24 cellular contexts compared by ENCODE assay signal in the genomic region with DNA sequence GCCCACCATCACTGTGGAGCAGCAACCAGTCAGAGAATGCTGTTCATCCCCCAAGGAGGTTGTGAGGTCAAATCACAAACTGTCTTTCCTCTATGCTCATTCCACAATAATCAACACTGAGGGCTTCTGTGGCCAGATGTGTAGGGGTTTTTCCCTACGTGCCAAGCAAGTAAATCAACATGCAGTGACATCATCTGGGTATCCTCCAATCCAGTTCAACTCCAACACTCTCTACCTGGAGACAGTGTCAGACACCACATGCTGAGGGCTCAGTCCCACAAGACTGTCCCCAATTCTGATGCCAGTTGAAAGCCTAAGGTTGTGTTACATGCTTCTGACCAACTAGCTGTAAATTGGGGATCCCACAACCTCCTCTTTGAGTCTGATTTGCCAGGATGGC. TPM values are rescaled to one million over a fixed set of nuclear protein-coding genes. Genes with fewer than 3 reads are reported as not detected.
DNase-seq lines count a peak whose midpoint lies in the region; ATAC-seq, FAIRE-seq and TF ChIP-seq lines count a peak whose summit lies in the region.
"Had no signal": no experiment of that assay in that cellular context is flagged by ENCODE, and none has a peak within 500 bp of the region (broad histone marks: within the 10 kb centered on the region; RNA-seq: fewer than 3 reads in every experiment).

No MANE protein-coding gene starts in this region.

- no peak overlapping the region for H3K4me3 ChIP-seq in HepG2 (replicated peaks in 1 of 3; ENCODE audit: insufficient read depth in 1 of 3, low read depth in 2 of 3, low read length in 3 of 3)
- H3K4me3 ChIP-seq in right lobe of liver, result no peak overlapping the region
- H3K4me3 ChIP-seq in bronchial epithelial cell (ENCODE audit: low read depth, low read length), result no peak overlapping the region
- H3K4me3 ChIP-seq: A549, BLaER1, GM23248, K562, Peyer's patch had no signal

- H3K4me2 ChIP-seq in HepG2 (ENCODE audit: low read depth, low read length), result no peak overlapping the region
- H3K4me2 ChIP-seq: A549, BLaER1 had no signal

- CTCF ChIA-PET in HepG2 (lab: Yijun Ruan, JAX; ENCODE audit: low intra/inter-chr PET ratio, low total read pairs) (no interaction called here), RWPE1 (lab: Yijun Ruan, JAX) (no interaction called here)

- peaks cover 13% of the 10 kb centered on the region for H3K4me1 ChIP-seq in HepG2 (ENCODE audit: insufficient read depth, low read length)
- H3K4me1 ChIP-seq in right lobe of liver, result no peaks in the 10 kb centered on the region
- H3K4me1 ChIP-seq: A549, Peyer's patch had no signal

- DNase-seq in HepG2 (ENCODE audit: low spot score) (no peak), right lobe of liver (no peak), bronchial epithelial cell (ENCODE audit: low read depth) (peak; percentile 50), kidney tubule cell (ENCODE audit: low spot score) (peak; percentile 36), type B pancreatic cell (ENCODE audit: extremely low spot score, unreplicated experiment) (no peak), RWPE1 (ENCODE audit: low spot score) (no peak), AG08395 (ENCODE audit: low spot score) (no peak)
- DNase-seq: CD4-positive, alpha-beta memory T cell; DMS79 treated with DMSO at 0.1 percent for 48 hours; GM23248; NCI-H1092 treated with DMSO at 0.1 percent for 48 hours; NCI-H146; NCI-H2029 treated with DMSO at 0.1 percent for 48 hours; NCI-H2171; NCI-H526 treated with DMSO at 0.1 percent for 48 hours; Peyer's patch had no signal

- H3K27me3 ChIP-seq in HepG2 (ENCODE audit: control insufficient read depth in 1 of 2, insufficient read depth in 2 of 2, low read length in 2 of 2) (no peaks in the 10 kb centered on the region), right lobe of liver (no peaks in the 10 kb centered on the region), bronchial epithelial cell (ENCODE audit: control insufficient read depth, insufficient read depth, low read length) (no peaks in the 10 kb centered on the region)
- H3K27me3 ChIP-seq: BLaER1, Peyer's patch had no signal

- no peak overlapping the region for H2AFZ ChIP-seq in HepG2 (ENCODE audit: low read length)
- H2AFZ ChIP-seq: GM23248 had no signal

- WGBS in HepG2 (ENCODE audit: low lambda C conversion rate), result 50% methylated on average over 1 of the region's 1 CpG
- WGBS in right lobe of liver (ENCODE audit: insufficient coverage, low coverage, low lambda C conversion rate, missing lambda C conversion rate), result 33% methylated on average over 1 of the region's 1 CpG

- no peaks in the 10 kb centered on the region for H3K9me3 ChIP-seq in HepG2 (ENCODE audit: low read length)
- no peaks in the 10 kb centered on the region for H3K9me3 ChIP-seq in right lobe of liver
- H3K9me3 ChIP-seq: A549, BLaER1, Peyer's patch had no signal

- H4K20me1 ChIP-seq in HepG2 (ENCODE audit: insufficient read depth, low read length), result no peaks in the 10 kb centered on the region
- H4K20me1 ChIP-seq: BLaER1 had no signal

- TF ChIP-seq CTCF in HepG2 (CRISPR knock-in tag; IDR thresholded peaks at IDR 0.05) (no peak), right lobe of liver (IDR thresholded peaks at IDR 0.05) (no peak), bronchial epithelial cell (IDR thresholded peaks at IDR 0.05; ENCODE audit: insufficient read depth, low read length, severe bottlenecking) (no peak), type B pancreatic cell (conservative IDR thresholded peaks at IDR 0.05) (no peak), RWPE1 (conservative IDR thresholded peaks at IDR 0.05; ENCODE audit: low read depth) (no peak)

- no peaks in the 10 kb centered on the region for H3K36me3 ChIP-seq in HepG2 (replicated peaks in 1 of 2; ENCODE audit: control insufficient read depth in 1 of 2, insufficient read depth in 2 of 2, low read length in 2 of 2)
- no peaks in the 10 kb centered on the region for H3K36me3 ChIP-seq in right lobe of liver
- H3K36me3 ChIP-seq in bronchial epithelial cell (ENCODE audit: control insufficient read depth, insufficient read depth, low read length), result no peaks in the 10 kb centered on the region
- H3K36me3 ChIP-seq: BLaER1, Peyer's patch had no signal

- POLR2A ChIA-PET in HepG2 (lab: Yijun Ruan, JAX), result no interaction called here
- POLR2A ChIA-PET in RWPE1 (lab: Yijun Ruan, JAX; ENCODE audit: low non-redundant PET), result no interaction called here

- peaks cover 10% of the 10 kb centered on the region for H3K4me1 Mint-ChIP-seq in type B pancreatic cell (ENCODE audit: unreplicated experiment)
- H3K4me1 Mint-ChIP-seq: CD4-positive, alpha-beta memory T cell had no signal

- H3K27ac ChIP-seq in HepG2 (ENCODE audit: extremely low read length, insufficient read depth, low read length), result no peak overlapping the region
- no peak overlapping the region for H3K27ac ChIP-seq in right lobe of liver
- H3K27ac ChIP-seq in RWPE1, result no peak overlapping the region
- H3K27ac ChIP-seq: A549, BLaER1, GM23248, Peyer's patch had no signal

- no peak for TF ChIP-seq RAD21 in HepG2 (CRISPR knock-in tag; IDR thresholded peaks at IDR 0.05)

- ATAC-seq in HepG2 (no peak), right lobe of liver (no peak), GM21381 (IDR thresholded peaks at IDR 0.05; ENCODE audit: unreplicated experiment) (no peak)
- ATAC-seq: A549, HCT116, K562, Right ventricle myocardium inferior had no signal

- intact Hi-C loops in HepG2 (cut with micrococcal nuclease; ENCODE audit: unreplicated experiment), result no loop called here
- intact Hi-C loops in right lobe of liver (cut with DNase I), result no loop called here

- TF ChIP-seq POLR2A in HepG2 (IDR thresholded peaks at IDR 0.05; ENCODE audit: insufficient read depth in 1 of 2, low read depth in 2 of 2, low read length in 2 of 2) (no peak), right lobe of liver (IDR thresholded peaks at IDR 0.05) (no peak)

- H3K9ac ChIP-seq in HepG2 (ENCODE audit: insufficient read depth, low read depth, low read length), result no peak overlapping the region
- H3K9ac ChIP-seq: BLaER1, GM23248 had no signal

- TF ChIP-seq EP300 in HepG2 (IDR thresholded peaks at IDR 0.05; ENCODE audit: low read depth in 2 of 2, low read length in 2 of 2), result no peak
- no peak for TF ChIP-seq EP300 in HepG2 (CRISPR knock-in tag; IDR thresholded peaks at IDR 0.05; ENCODE audit: borderline replicate concordance)

- H3K27me3 Mint-ChIP-seq in type B pancreatic cell, result no peaks in the 10 kb centered on the region

- H3K9me3 Mint-ChIP-seq in type B pancreatic cell, result peaks cover 4% of the 10 kb centered on the region

- H3K79me2 ChIP-seq in HepG2 (ENCODE audit: insufficient read depth, low read length), result no peaks in the 10 kb centered on the region

- no peak overlapping the region for H3K4me3 Mint-ChIP-seq in type B pancreatic cell
- H3K4me3 Mint-ChIP-seq: CD4-positive, alpha-beta memory T cell had no signal

- in situ Hi-C loops in HepG2 (cut with HindIII; ENCODE audit: extremely low pct_ligation_motif_present, low pct_unique_long_range_greater_than_20kb), result no loop called here

- no peaks in the 10 kb centered on the region for H3K36me3 Mint-ChIP-seq in type B pancreatic cell
- H3K36me3 Mint-ChIP-seq: CD4-positive, alpha-beta memory T cell had no signal

- FAIRE-seq in HepG2 (lab: Jason Lieb, UNC), result no peak
- no peak for FAIRE-seq in bronchial epithelial cell (lab: Jason Lieb, UNC)
- FAIRE-seq: A549, K562 had no signal

- no TSS peak for BruUV-seq in HepG2 (replicated peaks; lab: Mats Ljungman, UMichigan)

- peak overlapping the region; percentile 12 for H3K27ac Mint-ChIP-seq in type B pancreatic cell
- H3K27ac Mint-ChIP-seq: CD4-positive, alpha-beta memory T cell had no signal

TF ChIP-seq in HepG2, 621 proteins besides CTCF, POLR2A, EP300 and RAD21:
- 0 out of 2 replicates have a peak, but pooled peaks have one; percentile 6 for TF ChIP-seq CREB1 (IDR thresholded peaks at IDR 0.05)
- TF ChIP-seq CREB1 (CRISPR knock-in tag; IDR thresholded peaks at IDR 0.05), result no peak
- no peak for TF ChIP-seq U2AF2 (IDR thresholded peaks at IDR 0.05; ENCODE audit: low read depth, low read length)

RNA-seq across cellular contexts. Expression of gene DMRT1, which starts 57.3 kb away (rescaled TPM):
- total RNA-seq in HepG2 (2016; rRNA removed; fragmentation: Illumina TruSeq; extraction: Trizol) (not detected in 2 replicates), right lobe of liver (not detected), bronchial epithelial cell (not detected in 2 replicates), type B pancreatic cell (ENCODE audit: low replicate concordance) (not detected in 2 replicates)
- not detected in 2 replicates for total RNA-seq in HepG2 (2016; cell fraction: cytosol; rRNA removed; fragmentation: Illumina TruSeq; extraction: Trizol; ENCODE audit: low read depth)
- total RNA-seq in HepG2 (2016; cell fraction: insoluble cytoplasmic fraction; rRNA removed; fragmentation: Illumina TruSeq; extraction: Trizol), result not detected in 2 replicates
- not detected in 2 replicates for total RNA-seq in HepG2 (2016; cell fraction: membrane; rRNA removed; fragmentation: Illumina TruSeq; extraction: Trizol)
- total RNA-seq in HepG2 (2016; cell fraction: nucleus; rRNA removed; fragmentation: Illumina TruSeq; extraction: Trizol), result not detected in 2 replicates
- not detected in 2 replicates for polyA plus RNA-seq in HepG2 (2011; rRNA removed)
- not detected in 2 replicates for polyA plus RNA-seq in HepG2 (2011; cell fraction: cytosol; rRNA removed)
- not detected in 2 replicates for polyA plus RNA-seq in HepG2 (2011; cell fraction: nucleus; rRNA removed)
- not detected in 2 replicates for polyA plus RNA-seq in HepG2 (2012)
- polyA plus RNA-seq in HepG2 (2016; cell fraction: cytosol; fragmentation: Illumina TruSeq; extraction: Trizol; ENCODE audit: low read depth), result not detected in 2 replicates
- polyA plus RNA-seq in HepG2 (2016; cell fraction: insoluble cytoplasmic fraction; fragmentation: Illumina TruSeq; extraction: Trizol; ENCODE audit: low read depth), result not detected in 2 replicates
- polyA plus RNA-seq in HepG2 (2016; cell fraction: membrane; fragmentation: Illumina TruSeq; extraction: Trizol; ENCODE audit: low read depth), result not detected in 2 replicates
- not detected in 2 replicates for polyA plus RNA-seq in HepG2 (2016; cell fraction: nucleus; fragmentation: Illumina TruSeq; extraction: Trizol; ENCODE audit: insufficient read depth, low read depth)
- polyA minus RNA-seq in HepG2 (2011; rRNA and poly(A)+ RNA removed; ENCODE audit: low replicate concordance), result not detected in 2 replicates
- not detected in 2 replicates for polyA minus RNA-seq in HepG2 (2011; cell fraction: cytosol; rRNA and poly(A)+ RNA removed)
- not detected in 2 replicates for polyA minus RNA-seq in HepG2 (2011; cell fraction: nucleus; rRNA and poly(A)+ RNA removed)
- total RNA-seq: CD4-positive, alpha-beta memory T cell; G401; GM23248; K562; Peyer's patch; Right ventricle myocardium inferior; SK-MEL-5 had no signal
- polyA plus RNA-seq: A549; CD4-positive, alpha-beta memory T cell; GM23248; K562 had no signal

Comparison
In these comparisons a context has a peak if more than half of its experiments do, and no peak if none do; other contexts are left out.
1. DNase-seq: peak in bronchial epithelial cell (single experiment) and kidney tubule cell (single experiment); none in HepG2 (single experiment), right lobe of liver (0 of 3), type B pancreatic cell (single experiment), RWPE1 (single experiment) and AG08395 (single experiment).